19 cellular contexts compared by ENCODE assay signal in genomic region chr4:142697928-142698327, GRCh38.
A peak's percentile ranks its signal among the peaks of the same experiment; 100 is the strongest.
DNase-seq lines count a peak whose midpoint lies in the region; ATAC-seq and TF ChIP-seq lines count a peak whose summit lies in the region.
"Had no signal": no experiment of that assay in that cellular context is flagged by ENCODE, and none has a peak within 500 bp of the region (broad histone marks: within the 10 kb centered on the region; RNA-seq: fewer than 3 reads in every experiment).

No MANE protein-coding gene starts in this region.

- whole genome bisulfite sequencing in heart right ventricle, 2 donors, result 91 to 98% methylated on average over 1 of the region's 1 CpG

- H3K9me3 Mint-ChIP-seq in activated CD4-positive, alpha-beta T cell treated with anti-CD3 and anti-CD28 coated beads, Interleukin-2, amount 10 ng/mL, durations not matched to agents 7 days and 5 days, result peaks cover 7% of the 10 kb centered on the region
- H3K9me3 Mint-ChIP-seq in CD4-positive, alpha-beta memory T cell, result peaks cover 0 to 6% (median 3%) of the 10 kb centered on the region in 8 donors
- peaks cover 0 to 8% (median 7%) of the 10 kb centered on the region in 3 donors for H3K9me3 Mint-ChIP-seq in T-cell
- no peaks in the 10 kb centered on the region for H3K9me3 Mint-ChIP-seq in naive thymus-derived CD8-positive, alpha-beta T cell
- H3K9me3 Mint-ChIP-seq: HFFc6 had no signal

- no peak overlapping the region for H3K4me3 Mint-ChIP-seq in activated CD4-positive, alpha-beta T cell treated with anti-CD3 and anti-CD28 coated beads, Interleukin-2, amount 10 ng/mL, durations not matched to agents 7 days and 5 days
- H3K4me3 Mint-ChIP-seq in CD4-positive, alpha-beta memory T cell, result peak overlapping the region in 3 of 8 donors; percentile 63 to 73 (median 64)
- H3K4me3 Mint-ChIP-seq in T-cell, result peak overlapping the region in 1 of 3 donors; percentile 35
- H3K4me3 Mint-ChIP-seq in naive thymus-derived CD8-positive, alpha-beta T cell, result peak overlapping the region in 2 of 10 donors; percentile 22 to 33
- H3K4me3 Mint-ChIP-seq: HFFc6 had no signal

- no peak for TF ChIP-seq CTCF in heart right ventricle (IDR thresholded peaks at IDR 0.05)

- H3K36me3 ChIP-seq in CD4-positive, alpha-beta memory T cell (ENCODE audit: insufficient read depth, low read length), result no peaks in the 10 kb centered on the region
- H3K36me3 ChIP-seq in heart right ventricle, result no peaks in the 10 kb centered on the region
- H3K36me3 ChIP-seq: Peyer's patch, SJCRH30 had no signal

- H3K27ac Mint-ChIP-seq in activated CD4-positive, alpha-beta T cell treated with anti-CD3 and anti-CD28 coated beads, Interleukin-2, amount 10 ng/mL, durations not matched to agents 7 days and 5 days, result peak overlapping the region; percentile 93
- H3K27ac Mint-ChIP-seq in CD4-positive, alpha-beta memory T cell, result peak overlapping the region in 6 of 7 donors; percentile 88 to 98 (median 92)
- peak overlapping the region; percentile 98 to 99 for H3K27ac Mint-ChIP-seq in T-cell
- peak overlapping the region in 8 of 10 donors; percentile 85 to 98 (median 94) for H3K27ac Mint-ChIP-seq in naive thymus-derived CD8-positive, alpha-beta T cell
- H3K27ac Mint-ChIP-seq: HFFc6 had no signal

- no peak for ATAC-seq in T-cell (replicated peaks in 1 of 4)
- ATAC-seq in naive thymus-derived CD8-positive, alpha-beta T cell, result no peak
- ATAC-seq in GM18498 (IDR thresholded peaks at IDR 0.05; ENCODE audit: unreplicated experiment), result no peak
- no peak for ATAC-seq in heart right ventricle
- ATAC-seq: GM12878 had no signal

- POLR2A ChIA-PET in activated CD4-positive, alpha-beta T cell treated with anti-CD3 and anti-CD28 coated beads, Interleukin-2, amount 10 ng/mL, durations not matched to agents 7 days and 5 days (lab: Charles Lee), result no interaction called here
- POLR2A ChIA-PET in CD4-positive, alpha-beta memory T cell (lab: Charles Lee; ENCODE audit: partially characterized antibody), result interaction anchor here (1.5 to 9.8 kb wide), 8 partner anchors 9 to 343 kb away, joined by 3 to 166 read pairs (median 26); no protein-coding TSS in a partner anchor
- POLR2A ChIA-PET in T-cell (lab: Charles Lee), result interaction anchor here in 1 of 2 donors (0.6 to 1.0 kb wide), 2 partner anchors 57 to 291 kb away, joined by 3 to 4 read pairs; no protein-coding TSS in a partner anchor
- POLR2A ChIA-PET in naive thymus-derived CD8-positive, alpha-beta T cell (lab: Charles Lee), result interaction anchor here (0.6 to 1.3 kb wide), 3 partner anchors 10 to 376 kb away, joined by 3 to 8 read pairs (median 4); no protein-coding TSS in a partner anchor

- H3K27me3 ChIP-seq in CD4-positive, alpha-beta memory T cell (ENCODE audit: insufficient read depth, low read length), result no peaks in the 10 kb centered on the region
- no peaks in the 10 kb centered on the region for H3K27me3 ChIP-seq in heart right ventricle
- H3K27me3 ChIP-seq: Peyer's patch, SJCRH30 had no signal

- peaks cover 83% of the 10 kb centered on the region for H3K4me1 ChIP-seq in CD4-positive, alpha-beta memory T cell (ENCODE audit: insufficient read depth, low read length)
- peaks cover 0 to 25% (median 9%) of the 10 kb centered on the region in 9 donors for H3K4me1 ChIP-seq in heart right ventricle
- H3K4me1 ChIP-seq: Peyer's patch, SJCRH30 had no signal

- H3K27me3 Mint-ChIP-seq in activated CD4-positive, alpha-beta T cell treated with anti-CD3 and anti-CD28 coated beads, Interleukin-2, amount 10 ng/mL, durations not matched to agents 7 days and 5 days, result no peaks in the 10 kb centered on the region
- no peaks in the 10 kb centered on the region for H3K27me3 Mint-ChIP-seq in CD4-positive, alpha-beta memory T cell
- H3K27me3 Mint-ChIP-seq in T-cell, result no peaks in the 10 kb centered on the region
- no peaks in the 10 kb centered on the region for H3K27me3 Mint-ChIP-seq in naive thymus-derived CD8-positive, alpha-beta T cell

- CTCF ChIA-PET in activated CD4-positive, alpha-beta T cell treated with anti-CD3 and anti-CD28 coated beads, Interleukin-2, amount 10 ng/mL, durations not matched to agents 7 days and 5 days (lab: Charles Lee), result interaction anchor here (1.2 to 2.3 kb wide), 2 partner anchors 8 to 10 kb away, joined by 3 to 6 read pairs; no protein-coding TSS in a partner anchor
- CTCF ChIA-PET in CD4-positive, alpha-beta memory T cell (lab: Charles Lee; ENCODE audit: partially characterized antibody), result interaction anchor here (1.2 to 2.4 kb wide), 5 partner anchors 8 to 415 kb away, joined by 4 to 7 read pairs (median 4); no protein-coding TSS in a partner anchor
- CTCF ChIA-PET in T-cell (lab: Charles Lee), result no interaction called here

- H3K4me1 Mint-ChIP-seq in activated CD4-positive, alpha-beta T cell treated with anti-CD3 and anti-CD28 coated beads, Interleukin-2, amount 10 ng/mL, durations not matched to agents 7 days and 5 days, result peaks cover 69% of the 10 kb centered on the region
- H3K4me1 Mint-ChIP-seq in CD4-positive, alpha-beta memory T cell, result peaks cover 59 to 68% (median 61%) of the 10 kb centered on the region in 4 donors
- H3K4me1 Mint-ChIP-seq in T-cell, result peaks cover 62 to 72% (median 71%) of the 10 kb centered on the region in 3 donors
- H3K4me1 Mint-ChIP-seq in naive thymus-derived CD8-positive, alpha-beta T cell, result peaks cover 34 to 69% (median 59%) of the 10 kb centered on the region in 4 donors

- peak overlapping the region; percentile 22 for H3K27ac ChIP-seq in CD4-positive, alpha-beta memory T cell (ENCODE audit: low read depth, low read length)
- no peak overlapping the region for H3K27ac ChIP-seq in heart right ventricle
- H3K27ac ChIP-seq: Peyer's patch, SJCRH30 had no signal

- no peaks in the 10 kb centered on the region for H3K9me3 ChIP-seq in CD4-positive, alpha-beta memory T cell (ENCODE audit: control insufficient read depth in 1 of 2, low read length in 2 of 2)
- H3K9me3 ChIP-seq in heart right ventricle, result no peaks in the 10 kb centered on the region
- H3K9me3 ChIP-seq: Peyer's patch, SJCRH30 had no signal

- DNase-seq in activated CD4-positive, alpha-beta T cell treated with anti-CD3 and anti-CD28 coated beads, Interleukin-2, amount 10 ng/mL, durations not matched to agents 7 days and 5 days, result no peak
- DNase-seq in activated CD4-positive, alpha-beta T cell treated with anti-CD3 and anti-CD28 coated beads, Interleukin-2, amount 50 U/mL, for 4 hours, result no peak
- DNase-seq in CD4-positive, alpha-beta memory T cell, result no peak
- no peak for DNase-seq in T-cell
- DNase-seq in naive thymus-derived CD8-positive, alpha-beta T cell, result no peak
- no peak for DNase-seq in heart right ventricle
- DNase-seq: DMS79, H7, HFFc6, MM.1S, NCI-H1092, NCI-H1436 treated with DMSO at 0.1 percent for 48 hours, NCI-H2029, NCI-H2227 treated with DMSO at 0.1 percent for 48 hours, NCI-H510A, Peyer's patch, SJCRH30 had no signal

- H3K4me3 ChIP-seq in CD4-positive, alpha-beta memory T cell (ENCODE audit: low read length in 2 of 2), result no peak overlapping the region
- no peak overlapping the region for H3K4me3 ChIP-seq in heart right ventricle
- H3K4me3 ChIP-seq: GM12878, Peyer's patch, SJCRH30 had no signal

- H3K36me3 Mint-ChIP-seq in activated CD4-positive, alpha-beta T cell treated with anti-CD3 and anti-CD28 coated beads, Interleukin-2, amount 10 ng/mL, durations not matched to agents 7 days and 5 days (ENCODE audit: low read depth), result peaks cover 31% of the 10 kb centered on the region
- H3K36me3 Mint-ChIP-seq in CD4-positive, alpha-beta memory T cell, result peaks cover 12 to 17% of the 10 kb centered on the region in 2 donors
- H3K36me3 Mint-ChIP-seq in T-cell, result peaks cover 6% of the 10 kb centered on the region
- H3K36me3 Mint-ChIP-seq in naive thymus-derived CD8-positive, alpha-beta T cell, result peaks cover 0 to 3% (median 0%) of the 10 kb centered on the region in 3 donors

- intact Hi-C loops in CD4-positive, alpha-beta memory T cell (cut with micrococcal nuclease), result loop anchor here (10.0 kb wide), 1 partner anchor 53 kb away; no protein-coding TSS in a partner anchor
- intact Hi-C loops in heart right ventricle (cut with DNase I), result no loop called here

Comparison
In these comparisons a context has a peak if more than half of its experiments do, and no peak if none do; other contexts are left out.
1. CTCF ChIA-PET loops: an anchor here in activated CD4-positive, alpha-beta T cell treated with anti-CD3 and anti-CD28 coated beads, Interleukin-2, amount 10 ng/mL, durations not matched to agents 7 days and 5 days (1.2 to 2.3 kb wide) and CD4-positive, alpha-beta memory T cell (1.2 to 2.4 kb wide); none called in T-cell.